In the genomic region with DNA sequence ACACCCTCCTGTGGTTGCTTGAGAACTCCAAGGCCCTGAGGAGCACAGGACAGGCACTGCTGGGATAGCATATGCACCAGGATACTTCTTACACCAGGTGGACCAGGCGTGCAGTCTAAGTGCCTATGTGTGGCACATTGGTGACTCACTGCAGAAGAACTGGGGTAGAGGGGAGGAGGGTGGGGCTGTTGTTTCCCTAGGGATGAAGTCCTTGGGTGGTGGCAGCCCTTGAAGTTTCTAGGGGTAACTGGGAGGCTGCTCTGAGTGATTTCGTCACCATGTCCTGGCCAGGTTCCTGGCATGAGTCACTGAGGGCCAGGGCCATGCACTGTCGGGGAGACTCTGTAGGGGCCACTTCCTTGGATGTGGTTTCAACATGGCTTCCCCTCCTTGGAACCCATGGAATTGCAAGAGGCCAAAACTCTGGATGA, we compare ENCODE assay signal across 8 cellular contexts. TPM values are rescaled to one million over a fixed set of nuclear protein-coding genes. Genes with fewer than 3 reads are reported as not detected.
DNase-seq lines count a peak whose midpoint lies in the region; ATAC-seq and TF ChIP-seq lines count a peak whose summit lies in the region.

No MANE protein-coding gene starts in this region.

- peak in 1 of 2 donors; percentile 68 for TF ChIP-seq POLR2A in Peyer's patch (IDR thresholded peaks at IDR 0.05)
- TF ChIP-seq POLR2A in esophagus squamous epithelium (IDR thresholded peaks at IDR 0.05) = no peak

- H3K4me3 Mint-ChIP-seq in activated T-helper 1 cell treated with anti-CD3 and anti-CD28 coated beads, Interleukin-12 subunit alpha, Interleukin-12 subunit beta, Interleukin-2, Interleukin-4 antibody, amounts not matched to agents 30 ng/mL and 10 ng/mL and 1 ng/mL, durations not matched to agents 14 hours and 24 hours and 36 hours = no peak overlapping the region

- H3K27me3 ChIP-seq in Peyer's patch (no peaks in the 10 kb centered on the region), esophagus squamous epithelium (no peaks in the 10 kb centered on the region)

- peak; percentile 86 for ATAC-seq in mucosa of descending colon

- H3K27ac ChIP-seq in Peyer's patch (peak overlapping the region in 3 of 4 donors; percentile 59 to 88 (median 77)), esophagus squamous epithelium (peak overlapping the region in 3 of 4 donors; percentile 17 to 74 (median 36))

- no peaks in the 10 kb centered on the region for H3K36me3 Mint-ChIP-seq in activated T-helper 1 cell treated with anti-CD3 and anti-CD28 coated beads, Interleukin-12 subunit alpha, Interleukin-12 subunit beta, Interleukin-2, Interleukin-4 antibody, amounts not matched to agents 30 ng/mL and 10 ng/mL and 1 ng/mL, durations not matched to agents 14 hours and 24 hours and 36 hours (ENCODE audit: low read depth)

- H3K36me3 ChIP-seq in Peyer's patch (peaks cover 0 to 4% (median 0%) of the 10 kb centered on the region in 3 donors), esophagus squamous epithelium (peaks cover 0 to 10% (median 0%) of the 10 kb centered on the region in 3 donors), mucosa of descending colon (ENCODE audit: low read depth) (no peaks in the 10 kb centered on the region)

- H3K4me1 ChIP-seq in Peyer's patch (peaks cover 0 to 48% (median 7%) of the 10 kb centered on the region in 4 donors), esophagus squamous epithelium (peaks cover 9 to 49% (median 27%) of the 10 kb centered on the region in 3 donors), mucosa of descending colon (ENCODE audit: low read depth) (peaks cover 31% of the 10 kb centered on the region)

- intact Hi-C loops in esophagus squamous epithelium (cut with DNase I) = no loop called here
- intact Hi-C loops in mucosa of descending colon (cut with DNase I, micrococcal nuclease) = no loop called here
- intact Hi-C loops in activated T-helper 1 cell treated with anti-CD3 and anti-CD28 coated beads, Interleukin-12 subunit alpha, Interleukin-12 subunit beta, Interleukin-2, Interleukin-4 antibody, amounts not matched to agents 30 ng/mL and 10 ng/mL and 1 ng/mL, durations not matched to agents 14 hours and 24 hours and 36 hours (cut with micrococcal nuclease) = no loop called here

- H3K9me3 ChIP-seq in Peyer's patch (no peaks in the 10 kb centered on the region), esophagus squamous epithelium (no peaks in the 10 kb centered on the region), mucosa of descending colon (no peaks in the 10 kb centered on the region)

- H3K27me3 Mint-ChIP-seq in activated T-helper 1 cell treated with anti-CD3 and anti-CD28 coated beads, Interleukin-12 subunit alpha, Interleukin-12 subunit beta, Interleukin-2, Interleukin-4 antibody, amounts not matched to agents 30 ng/mL and 10 ng/mL and 1 ng/mL, durations not matched to agents 14 hours and 24 hours and 36 hours (ENCODE audit: insufficient read depth) = no peaks in the 10 kb centered on the region

- no peak overlapping the region for H3K27ac Mint-ChIP-seq in activated T-helper 1 cell treated with anti-CD3 and anti-CD28 coated beads, Interleukin-12 subunit alpha, Interleukin-12 subunit beta, Interleukin-2, Interleukin-4 antibody, amounts not matched to agents 30 ng/mL and 10 ng/mL and 1 ng/mL, durations not matched to agents 14 hours and 24 hours and 36 hours

- WGBS in esophagus squamous epithelium, 2 donors = 43 to 63% methylated on average over 1 to 3 of the region's 3 CpGs

- TF ChIP-seq CTCF in Peyer's patch (IDR thresholded peaks at IDR 0.05) (peak in 3 of 6 experiments; percentile 41 to 60 (median 46)), esophagus squamous epithelium (IDR thresholded peaks at IDR 0.05) (peak in 1 of 6 experiments; percentile 15), mucosa of descending colon (IDR thresholded peaks at IDR 0.05) (no peak)

- H3K4me3 ChIP-seq in Peyer's patch (no peak overlapping the region), esophagus squamous epithelium (no peak overlapping the region), mucosa of descending colon (no peak overlapping the region)

- no peaks in the 10 kb centered on the region for H3K9me3 Mint-ChIP-seq in activated T-helper 1 cell treated with anti-CD3 and anti-CD28 coated beads, Interleukin-12 subunit alpha, Interleukin-12 subunit beta, Interleukin-2, Interleukin-4 antibody, amounts not matched to agents 30 ng/mL and 10 ng/mL and 1 ng/mL, durations not matched to agents 14 hours and 24 hours and 36 hours

- peak; percentile 13 for DNase-seq in CD1c-positive myeloid dendritic cell (ENCODE audit: extremely low spot score)
- peak in 2 of 3 donors; percentile 86 to 92 for DNase-seq in Peyer's patch
- DNase-seq in esophagus squamous epithelium (lab: John Stamatoyannopoulos, UW) = no peak
- DNase-seq in mucosa of descending colon = peak; percentile 75 to 80 (median 80)
- no peak for DNase-seq in NOMO-1 (lab: John Stamatoyannopoulos, UW; ENCODE audit: unreplicated experiment in 2 of 2)
- no peak for DNase-seq in activated T-helper 1 cell treated with anti-CD3 and anti-CD28 coated beads, Interleukin-12 subunit alpha, Interleukin-12 subunit beta, Interleukin-2, Interleukin-4 antibody, amounts not matched to agents 30 ng/mL and 10 ng/mL and 1 ng/mL, durations not matched to agents 14 hours and 24 hours and 36 hours (ENCODE audit: low spot score)
- no peak for DNase-seq in GOT3 (lab: John Stamatoyannopoulos, UW)
- DNase-seq in NCI-H524 treated with DMSO at 0.1 percent for 48 hours (lab: John Stamatoyannopoulos, UW) = no peak

- no peaks in the 10 kb centered on the region for H3K4me1 Mint-ChIP-seq in activated T-helper 1 cell treated with anti-CD3 and anti-CD28 coated beads, Interleukin-12 subunit alpha, Interleukin-12 subunit beta, Interleukin-2, Interleukin-4 antibody, amounts not matched to agents 30 ng/mL and 10 ng/mL and 1 ng/mL, durations not matched to agents 14 hours and 24 hours and 36 hours (ENCODE audit: low read depth)

RNA-seq across cellular contexts. Expression of a gene that starts 15.9 kb away (rescaled TPM):
- 10 to 100 TPM in 3 of 4 donors, 1 to 10 TPM in 1; 2.5 to 36.3 (median 17.4) TPM for total RNA-seq in Peyer's patch
- 10 to 100 TPM; 21.2 to 36.0 (median 26.5) TPM for total RNA-seq in esophagus squamous epithelium
- 10 to 100 TPM; 17.5 to 18.8 (median 17.9) TPM for total RNA-seq in mucosa of descending colon
- total RNA-seq in activated T-helper 1 cell treated with anti-CD3 and anti-CD28 coated beads, Interleukin-12 subunit alpha, Interleukin-12 subunit beta, Interleukin-2, Interleukin-4 antibody, amounts not matched to agents 30 ng/mL and 10 ng/mL and 1 ng/mL, durations not matched to agents 14 hours and 24 hours and 36 hours = not detected in 2 replicates

Comparison
In these comparisons a context has a peak if more than half of its experiments do, and no peak if none do; other contexts are left out.
1. DNase-seq: peak in CD1c-positive myeloid dendritic cell (single experiment), Peyer's patch (2 of 3) and mucosa of descending colon (3 of 3); none in esophagus squamous epithelium (single experiment), NOMO-1 (0 of 2), activated T-helper 1 cell treated with anti-CD3 and anti-CD28 coated beads, Interleukin-12 subunit alpha, Interleukin-12 subunit beta, Interleukin-2, Interleukin-4 antibody, amounts not matched to agents 30 ng/mL and 10 ng/mL and 1 ng/mL, durations not matched to agents 14 hours and 24 hours and 36 hours (single experiment), GOT3 (single experiment) and NCI-H524 treated with DMSO at 0.1 percent for 48 hours (single experiment).